ENCODE assay signal across 17 cellular contexts in genomic region chr3:122719273-122719921, GRCh38.
"Had no signal": no experiment of that assay in that cellular context is flagged by ENCODE, and none has a peak within 500 bp of the region (broad histone marks: within the 10 kb centered on the region; RNA-seq: fewer than 3 reads in every experiment).

No MANE protein-coding gene starts in this region.

- H3K9me3 Mint-ChIP-seq: natural killer cell, neural progenitor cell had no signal

- H3K4me3 Mint-ChIP-seq: natural killer cell, neural progenitor cell had no signal

- H3K9ac ChIP-seq: neural progenitor cell had no signal

- ATAC-seq: mucosa of descending colon; natural killer cell; stimulated activated naive CD8-positive, alpha-beta T cell treated with anti-CD3 and anti-CD28 coated beads, Interleukin-15, Interleukin-2, amounts not matched to agents 100 U/mL and 50 U/mL, for 24 hours had no signal

- H3K4me2 ChIP-seq: neural progenitor cell had no signal

- H2AFZ ChIP-seq: neural progenitor cell had no signal

- H3K27me3 ChIP-seq: dorsolateral prefrontal cortex, heart left ventricle, neural progenitor cell, ovary, tibial artery, upper lobe of left lung, uterus had no signal

- H3K4me1 ChIP-seq: heart left ventricle, neural progenitor cell, tibial artery, upper lobe of left lung, uterus had no signal

- H3K4me3 ChIP-seq: dorsolateral prefrontal cortex, heart left ventricle, mucosa of descending colon, neural progenitor cell, ovary, tibial artery, upper lobe of left lung, uterus had no signal

- H3K27ac ChIP-seq: dorsolateral prefrontal cortex, heart left ventricle, neural progenitor cell, ovary, tibial artery, upper lobe of left lung, uterus had no signal

- DNase-seq: cortex of kidney; dorsolateral prefrontal cortex; effector CD8-positive, alpha-beta T cell; heart left ventricle; hippocampal formation; kidney glomerular epithelial cell; mucosa of descending colon; natural killer cell; ovary; right cardiac atrium; small intestine; stimulated activated CD4-positive, alpha-beta T cell treated with anti-CD3 and anti-CD28 coated beads, Interleukin-12 subunit alpha, Interleukin-12 subunit beta, amount 100 ng/mL, for 4 hours; stimulated activated naive CD8-positive, alpha-beta T cell treated with anti-CD3 and anti-CD28 coated beads, Interleukin-15, Interleukin-2, amounts not matched to agents 100 U/mL and 50 U/mL, for 24 hours; tibial artery; upper lobe of left lung; uterus had no signal

- H3K27ac Mint-ChIP-seq: neural progenitor cell had no signal

- H3K4me1 Mint-ChIP-seq: natural killer cell, neural progenitor cell had no signal
